Comparison of ENCODE assay signal across 8 cellular contexts in the genomic region with DNA sequence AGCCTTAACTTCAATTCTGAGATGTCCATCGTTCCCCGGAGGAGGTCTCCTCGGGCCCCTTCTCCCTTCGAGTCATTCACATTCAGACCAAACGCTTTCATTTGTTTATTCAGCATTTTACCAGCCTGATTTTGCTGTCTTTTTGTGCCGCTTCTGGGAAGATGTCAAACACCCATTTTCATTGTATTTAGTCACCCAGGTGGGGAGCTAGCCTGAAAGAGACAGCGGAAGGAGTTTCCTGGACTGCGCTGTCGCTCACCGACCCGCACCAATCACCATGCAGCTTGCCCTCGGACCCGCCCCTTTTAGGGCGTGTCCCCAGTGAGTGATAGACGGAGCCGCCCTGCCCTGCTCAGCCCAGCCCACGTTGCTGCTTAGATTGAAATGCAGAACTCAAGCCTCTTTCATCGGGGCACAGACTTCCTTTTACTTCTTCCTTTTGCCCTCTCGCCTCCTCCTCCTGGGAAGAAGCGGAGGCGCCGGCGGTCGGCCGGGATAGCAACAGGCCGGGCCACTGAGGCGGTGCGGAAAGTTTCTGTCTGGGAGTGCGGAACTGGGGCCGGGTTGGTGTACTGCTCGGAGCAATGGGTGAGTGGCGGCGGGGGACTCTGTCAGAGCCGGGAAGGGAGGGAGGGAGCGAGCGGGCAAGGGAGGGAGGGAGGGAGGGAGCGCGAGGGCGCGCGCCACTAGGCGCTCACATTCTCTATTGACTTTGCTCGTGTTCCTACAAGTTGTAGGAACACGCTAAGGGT. TPM values are rescaled to one million over a fixed set of nuclear protein-coding genes. Genes with fewer than 3 reads are reported as not detected.
DNase-seq lines count a peak whose midpoint lies in the region; ATAC-seq, FAIRE-seq and TF ChIP-seq lines count a peak whose summit lies in the region.

A gene (plus strand): TSS at position 355 of the 752 bp plus-strand sequence. CDS start 230 bp downstream, at position 585.

- peak within 1 kb of the TSS; percentile 9 to 56 (median 45) for H3K4me3 Mint-ChIP-seq in T-cell

- H3K36me3 ChIP-seq in GM06990 (ENCODE audit: control insufficient read depth, insufficient read depth, low read length) (no peaks in the 10 kb centered on the region), HAP-1 (replicated peaks) (no peaks in the 10 kb centered on the region; the same call in 1 of the 2 replicates), endothelial cell of umbilical vein (ENCODE audit: control insufficient read depth in 2 of 2, extremely low read depth in 1 of 2, insufficient read depth in 2 of 2, low read length in 2 of 2) (no peaks in the 10 kb centered on the region), mucosa of stomach (ENCODE audit: control insufficient read depth, insufficient read depth, low read length) (no peaks in the 10 kb centered on the region)

- POLR2A ChIA-PET in T-cell (lab: Charles Lee) (no interaction called here), endothelial cell of umbilical vein (lab: Charles Lee) (no interaction called here)

- H3K27ac ChIP-seq in endothelial cell of umbilical vein (ENCODE audit: insufficient read depth, low read depth, low read length) = no peak within 1 kb of the TSS

- in situ Hi-C loops in HAP-1 (cut with MboI; ENCODE audit: low sequenced_read_pairs) = no loop called here

- CTCF ChIA-PET in T-cell (lab: Charles Lee) (no interaction called here), endothelial cell of umbilical vein (lab: Charles Lee) (no interaction called here)

- FAIRE-seq in endothelial cell of umbilical vein (lab: Jason Lieb, UNC) (peak; percentile 99), urothelium cell line (lab: Jason Lieb, UNC) (no peak)

- H3K4me1 ChIP-seq in HAP-1 (peaks cover 15% of the 10 kb centered on the region), endothelial cell of umbilical vein (ENCODE audit: control insufficient read depth, extremely low read depth, insufficient read depth, low read length) (peaks cover 17% of the 10 kb centered on the region), mucosa of stomach (ENCODE audit: control insufficient read depth, insufficient read depth, low read length) (peaks cover 47% of the 10 kb centered on the region)

- H3K9ac ChIP-seq in endothelial cell of umbilical vein (replicated peaks; ENCODE audit: extremely low read depth, insufficient read depth, low read length) (no peak within 1 kb of the TSS), mucosa of stomach (ENCODE audit: low read length) (no peak within 1 kb of the TSS)

- H3K9me3 Mint-ChIP-seq in T-cell = no peaks in the 10 kb centered on the region

- no peaks in the 10 kb centered on the region for H4K20me1 ChIP-seq in endothelial cell of umbilical vein (replicated peaks; ENCODE audit: control insufficient read depth, extremely low read depth, insufficient read depth, low read length)

- no peaks in the 10 kb centered on the region for H3K9me1 ChIP-seq in endothelial cell of umbilical vein (replicated peaks; ENCODE audit: control insufficient read depth, extremely low read depth, insufficient read depth, low read length)

- BruUV-seq in endothelial cell of umbilical vein (replicated peaks; lab: Mats Ljungman, UMichigan) = no TSS peak

- H3K4me2 ChIP-seq in endothelial cell of umbilical vein (ENCODE audit: insufficient read depth, low read length) = peak within 1 kb of the TSS; percentile 63

- peaks cover 68 to 94% of the 10 kb centered on the region in 2 donors for H3K27me3 Mint-ChIP-seq in T-cell

- peak within 1 kb of the TSS in 1 of 2 donors; percentile 67 for H3K27ac Mint-ChIP-seq in T-cell

- peak within 1 kb of the TSS; percentile 36 for H2AFZ ChIP-seq in endothelial cell of umbilical vein (ENCODE audit: low read depth, low read length)

- peak in 3 of 4 experiments; percentile 29 to 71 (median 33) for ATAC-seq in T-cell (replicated peaks in 1 of 4)
- ATAC-seq in HG02623 (IDR thresholded peaks at IDR 0.05; ENCODE audit: unreplicated experiment) = no peak

- H3K27me3 ChIP-seq in GM06990 (replicated peaks; ENCODE audit: control insufficient read depth, insufficient read depth, low read length) (no peaks in the 10 kb centered on the region), HAP-1 (ENCODE audit: low read depth) (no peaks in the 10 kb centered on the region), endothelial cell of umbilical vein (ENCODE audit: control insufficient read depth in 2 of 2, insufficient read depth in 2 of 2, low read length in 2 of 2) (peaks cover 88 to 98% of the 10 kb centered on the region in 2 experiments), mucosa of stomach (ENCODE audit: control insufficient read depth, insufficient read depth, low read length) (peaks cover 100% of the 10 kb centered on the region)

- no peak for TF ChIP-seq POLR2A in endothelial cell of umbilical vein (IDR thresholded peaks at IDR 0.05; ENCODE audit: low read depth, low read length)

- TF ChIP-seq CTCF in GM06990 (IDR thresholded peaks at IDR 0.05; ENCODE audit: insufficient read depth, low read length, poor library complexity, severe bottlenecking) (no peak), endothelial cell of umbilical vein (IDR thresholded peaks at IDR 0.05; ENCODE audit: extremely low read depth in 1 of 2, insufficient read depth in 1 of 2, low read depth in 1 of 2, low read length in 2 of 2) (no peak)

- DNase-seq in GM06990 (ENCODE audit: extremely low read depth, insufficient read length) (peak; percentile 54), HAP-1 (ENCODE audit: low spot score in 2 of 2) (peak; percentile 86 to 95), NCI-H128 (lab: John Stamatoyannopoulos, UW; ENCODE audit: unreplicated experiment) (peak; percentile 98), T-cell (peak in 7 of 34 experiments; percentile 5 to 15 (median 9)), endothelial cell of umbilical vein (ENCODE audit: low read depth, low spot score) (peak; percentile 70), urothelium cell line (ENCODE audit: low spot score) (peak; percentile 76)

- intact Hi-C loops in endothelial cell of umbilical vein (cut with micrococcal nuclease) = loop anchor here (2.0 to 5.0 kb wide), 3 partner anchors 341 to 936 kb away; a partner anchor contains a TSS

- no peaks in the 10 kb centered on the region for H3K9me3 ChIP-seq in HAP-1
- H3K9me3 ChIP-seq in endothelial cell of umbilical vein (replicated peaks; ENCODE audit: control insufficient read depth, insufficient read depth, low read length) = no peaks in the 10 kb centered on the region
- no peaks in the 10 kb centered on the region for H3K9me3 ChIP-seq in mucosa of stomach (ENCODE audit: control insufficient read depth, low read length)

- H3K79me2 ChIP-seq in endothelial cell of umbilical vein (ENCODE audit: control insufficient read depth, insufficient read depth, low read length) = no peaks in the 10 kb centered on the region

- H3K4me3 ChIP-seq in GM06990 (replicated peaks; ENCODE audit: low read depth, low read length) = no peak within 1 kb of the TSS
- H3K4me3 ChIP-seq in HAP-1 = peak within 1 kb of the TSS; percentile 68
- peak within 1 kb of the TSS in 2 of 3 experiments; percentile 27 to 42 for H3K4me3 ChIP-seq in endothelial cell of umbilical vein (replicated peaks in 1 of 3; ENCODE audit: insufficient read depth in 1 of 3, low read depth in 1 of 3, low read length in 3 of 3)
- H3K4me3 ChIP-seq in mucosa of stomach (ENCODE audit: low read length) = peak within 1 kb of the TSS; percentile 31

- H3K36me3 Mint-ChIP-seq in T-cell = no peaks in the 10 kb centered on the region

- H3K4me1 Mint-ChIP-seq in T-cell = peaks cover 43 to 61% (median 45%) of the 10 kb centered on the region in 3 donors

- dilution Hi-C loops in endothelial cell of umbilical vein (cut with MboI; ENCODE audit: extremely low pct_ligation_motif_present, low sequenced_read_pairs) = no loop called here

TF ChIP-seq in endothelial cell of umbilical vein, 7 proteins besides CTCF, POLR2A, EP300 and RAD21:
- TF ChIP-seq MYC (IDR thresholded peaks at IDR 0.05; ENCODE audit: low read depth, low read length) (no peak), FOS (IDR thresholded peaks at IDR 0.05; ENCODE audit: borderline replicate concordance, insufficient read depth, low read length) (no peak), JUN (IDR thresholded peaks at IDR 0.05; ENCODE audit: borderline replicate concordance, insufficient read depth, insufficient read length, low read depth) (no peak), GATA2 (IDR thresholded peaks at IDR 0.05; ENCODE audit: insufficient read depth, insufficient read length, low read depth, low read length) (no peak), EZH2 (IDR thresholded peaks at IDR 0.05; ENCODE audit: borderline replicate concordance, low read depth, low read length, severe bottlenecking) (no peak), POLR2AphosphoS5 (IDR thresholded peaks at IDR 0.05; ENCODE audit: insufficient read depth, low read depth, low read length) (no peak)
- TF ChIP-seq, protein P1, sequence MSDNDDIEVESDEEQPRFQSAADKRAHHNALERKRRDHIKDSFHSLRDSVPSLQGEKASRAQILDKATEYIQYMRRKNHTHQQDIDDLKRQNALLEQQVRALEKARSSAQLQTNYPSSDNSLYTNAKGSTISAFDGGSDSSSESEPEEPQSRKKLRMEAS (IDR thresholded peaks at IDR 0.05; ENCODE audit: insufficient read depth, insufficient read length) = no peak
TF ChIP-seq in endothelial cell of umbilical vein: peak in this region for 0.

RNA-seq across cellular contexts. Expression of the gene that starts here (rescaled TPM):
- total RNA-seq in T-cell (under 1 TPM in 2 of 5 donors, not detected in 3; 0.16 to 0.23 TPM), endothelial cell of umbilical vein (0.44 and 4.8 TPM in 2 replicates)
- 0.37 and 0.48 TPM in 2 replicates for polyA plus RNA-seq in endothelial cell of umbilical vein
- polyA plus RNA-seq in endothelial cell of umbilical vein (2011; cell fraction: cytosol; rRNA removed) = 0.11 and 0.14 TPM in 2 replicates
- polyA plus RNA-seq in endothelial cell of umbilical vein (2011; cell fraction: nucleus; rRNA removed) = 0.20 and 0.30 TPM in 2 replicates
- 0.17 and 0.27 TPM in 2 replicates for polyA plus RNA-seq in endothelial cell of umbilical vein (2012)
- 0.10 and 0.30 TPM in 2 replicates for polyA minus RNA-seq in endothelial cell of umbilical vein
- polyA minus RNA-seq in endothelial cell of umbilical vein (2011; cell fraction: cytosol; rRNA and poly(A)+ RNA removed) = 1.2 TPM
- 0.19 and 0.43 TPM in 2 replicates for polyA minus RNA-seq in endothelial cell of umbilical vein (2011; cell fraction: nucleus; rRNA and poly(A)+ RNA removed)

Comparison
In these comparisons a context has a peak if more than half of its experiments do, and no peak if none do; other contexts are left out.
1. Peak in ATAC-seq in T-cell; RNA of the gene not detected or under 1 TPM.